In genomic region chr17:19337712-19338023, GRCh38 we compare ENCODE assay signal across 21 cellular contexts. TPM values are rescaled to one million over a fixed set of nuclear protein-coding genes. Genes with fewer than 3 reads are reported as not detected.
DNase-seq lines count a peak whose midpoint lies in the region; ATAC-seq, FAIRE-seq and TF ChIP-seq lines count a peak whose summit lies in the region.
"Had no signal": no experiment of that assay in that cellular context is flagged by ENCODE, and none has a peak within 500 bp of the region (broad histone marks: within the 10 kb centered on the region; RNA-seq: fewer than 3 reads in every experiment).

No MANE protein-coding gene starts in this region.

- H3K36me3 Mint-ChIP-seq in chondrocyte (ENCODE audit: low read depth): no peaks in the 10 kb centered on the region
- H3K36me3 Mint-ChIP-seq: CD8-positive, alpha-beta T cell had no signal

- H3K4me3 Mint-ChIP-seq in chondrocyte (ENCODE audit: unreplicated experiment): no peak overlapping the region
- H3K4me3 Mint-ChIP-seq: activated CD8-positive, alpha-beta T cell treated with anti-CD3 and anti-CD28 coated beads for 36 hours; CD8-positive, alpha-beta T cell; effector memory CD8-positive, alpha-beta T cell; nephron had no signal

- H3K79me2 ChIP-seq in HepG2 (ENCODE audit: insufficient read depth, low read length): no peaks in the 10 kb centered on the region

- H3K9ac ChIP-seq in HepG2 (ENCODE audit: insufficient read depth, low read depth, low read length): peak overlapping the region; percentile 69

- TF ChIP-seq EP300 in gastroesophageal sphincter (IDR thresholded peaks at IDR 0.05) (no peak), HepG2 (IDR thresholded peaks at IDR 0.05; ENCODE audit: low read depth in 2 of 2, low read length in 2 of 2) (no peak), HepG2 (CRISPR knock-in tag; IDR thresholded peaks at IDR 0.05; ENCODE audit: borderline replicate concordance) (no peak)

- H3K27me3 ChIP-seq in gastroesophageal sphincter: no peaks in the 10 kb centered on the region
- no peaks in the 10 kb centered on the region for H3K27me3 ChIP-seq in HepG2 (ENCODE audit: control insufficient read depth in 1 of 2, insufficient read depth in 2 of 2, low read length in 2 of 2)
- H3K27me3 ChIP-seq: esophagus muscularis mucosa, tibial nerve had no signal

- CTCF ChIA-PET in HepG2 (lab: Yijun Ruan, JAX; ENCODE audit: low intra/inter-chr PET ratio, low total read pairs): interaction anchor here (0.6 to 3.1 kb wide), 3 partner anchors 21 to 109 kb away, joined by 3 to 21 read pairs (median 9); partner anchors contain the start of gene B9D1

- intact Hi-C loops in HepG2 (cut with micrococcal nuclease; ENCODE audit: unreplicated experiment): no loop called here

- TF ChIP-seq RAD21 in HepG2 (CRISPR knock-in tag; IDR thresholded peaks at IDR 0.05): no peak

- H3K4me1 ChIP-seq in gastroesophageal sphincter (peaks cover 0 to 34% (median 0%) of the 10 kb centered on the region in 3 donors), HepG2 (ENCODE audit: insufficient read depth, low read length) (peaks cover 35% of the 10 kb centered on the region)
- H3K4me1 ChIP-seq: prostate gland had no signal

- TSS peak; percentile 65 for BruUV-seq in HepG2 (replicated peaks; lab: Mats Ljungman, UMichigan)

- no peak for TF ChIP-seq POLR2A in gastroesophageal sphincter (IDR thresholded peaks at IDR 0.05)
- no peak for TF ChIP-seq POLR2A in HepG2 (IDR thresholded peaks at IDR 0.05; ENCODE audit: insufficient read depth in 1 of 2, low read depth in 2 of 2, low read length in 2 of 2)

- WGBS in gastroesophageal sphincter (ENCODE audit: low coverage in 1 of 2), 2 donors: no CpG with 5 or more reads among the region's 2 CpGs
- 0% methylated on average over 2 of the region's 2 CpGs for WGBS in HepG2 (ENCODE audit: low lambda C conversion rate)

- POLR2A ChIA-PET in HepG2 (lab: Yijun Ruan, JAX): interaction anchor here (1.0 to 2.9 kb wide), 16 partner anchors 9 to 200 kb away, joined by 3 to 42 read pairs (median 7); partner anchors contain the start of genes B9D1 and MAPK7

- H3K36me3 ChIP-seq in gastroesophageal sphincter (peaks cover 0 to 35% of the 10 kb centered on the region in 2 donors), HepG2 (replicated peaks in 1 of 2; ENCODE audit: control insufficient read depth in 1 of 2, insufficient read depth in 2 of 2, low read length in 2 of 2) (no peaks in the 10 kb centered on the region)
- H3K36me3 ChIP-seq: HAP-1, prostate gland had no signal

- H3K9me3 Mint-ChIP-seq in chondrocyte (ENCODE audit: low read depth): no peaks in the 10 kb centered on the region
- H3K9me3 Mint-ChIP-seq: activated CD8-positive, alpha-beta T cell treated with anti-CD3 and anti-CD28 coated beads for 36 hours; CD8-positive, alpha-beta T cell; effector memory CD8-positive, alpha-beta T cell; nephron had no signal

- in situ Hi-C loops in HepG2 (cut with HindIII; ENCODE audit: extremely low pct_ligation_motif_present, low pct_unique_long_range_greater_than_20kb): no loop called here

- DNase-seq in activated CD8-positive, alpha-beta memory T cell treated with anti-CD3 and anti-CD28 coated beads, Interleukin-2, amount 50 U/mL, for 48 hours: peak; percentile 40
- no peak for DNase-seq in activated CD8-positive, alpha-beta memory T cell treated with anti-CD3 and anti-CD28 coated beads, Interleukin-2, amount 50 U/mL, for 4 hours
- peak; percentile 41 for DNase-seq in HepG2 (ENCODE audit: low spot score)
- no peak for DNase-seq in substantia nigra (lab: John Stamatoyannopoulos, UW)
- DNase-seq in chondrocyte (ENCODE audit: low spot score): no peak
- no peak for DNase-seq in NCI-H187 (lab: John Stamatoyannopoulos, UW)
- no peak for DNase-seq in T-helper 1 cell
- DNase-seq: NCI-H2171 had no signal

- H3K9me3 ChIP-seq in gastroesophageal sphincter: no peaks in the 10 kb centered on the region
- H3K9me3 ChIP-seq in HepG2 (ENCODE audit: low read length): no peaks in the 10 kb centered on the region
- H3K9me3 ChIP-seq: esophagus muscularis mucosa, HAP-1, prostate gland, tibial nerve had no signal

- no peaks in the 10 kb centered on the region for H3K27me3 Mint-ChIP-seq in chondrocyte (ENCODE audit: low read depth)

- no peak for TF ChIP-seq CTCF in gastroesophageal sphincter (IDR thresholded peaks at IDR 0.05)
- no peak for TF ChIP-seq CTCF in HepG2 (CRISPR knock-in tag; IDR thresholded peaks at IDR 0.05)
- no peak for TF ChIP-seq CTCF in chondrocyte (IDR thresholded peaks at IDR 0.05)

- no peak for ATAC-seq in gastroesophageal sphincter
- ATAC-seq in HepG2: no peak

- peak overlapping the region; percentile 78 for H3K4me2 ChIP-seq in HepG2 (ENCODE audit: low read depth, low read length)

- H3K4me3 ChIP-seq in gastroesophageal sphincter (no peak overlapping the region), HepG2 (replicated peaks in 1 of 3; ENCODE audit: insufficient read depth in 1 of 3, low read depth in 2 of 3, low read length in 3 of 3) (peak overlapping the region; percentile 2 to 61 (median 11); a peak in 3 of 6 replicates)
- H3K4me3 ChIP-seq: esophagus muscularis mucosa, HAP-1, prostate gland, tibial nerve had no signal

- H3K4me1 Mint-ChIP-seq in chondrocyte (ENCODE audit: low read depth): peaks cover 36% of the 10 kb centered on the region

- peak overlapping the region in 3 of 4 donors; percentile 24 to 33 (median 27) for H3K27ac ChIP-seq in gastroesophageal sphincter
- H3K27ac ChIP-seq in HepG2 (ENCODE audit: extremely low read length, insufficient read depth, low read length): peak overlapping the region; percentile 94
- H3K27ac ChIP-seq in substantia nigra (ENCODE audit: low read depth, low read length, poor library complexity, severe bottlenecking): peak overlapping the region; percentile 79
- H3K27ac ChIP-seq: 22Rv1, prostate gland had no signal

- no peak overlapping the region for H2AFZ ChIP-seq in HepG2 (ENCODE audit: low read length)

- H4K20me1 ChIP-seq in HepG2 (ENCODE audit: insufficient read depth, low read length): no peaks in the 10 kb centered on the region

- no peak for FAIRE-seq in HepG2 (lab: Jason Lieb, UNC)
- FAIRE-seq: G401.6 had no signal

- no peak overlapping the region for H3K27ac Mint-ChIP-seq in chondrocyte (ENCODE audit: unreplicated experiment)
- H3K27ac Mint-ChIP-seq: activated CD8-positive, alpha-beta T cell treated with anti-CD3 and anti-CD28 coated beads for 36 hours; CD8-positive, alpha-beta T cell; effector memory CD8-positive, alpha-beta T cell had no signal

RNA-seq across cellular contexts. Expression of gene B9D1, which starts 24.9 kb away (rescaled TPM):
- total RNA-seq in gastroesophageal sphincter (10 to 100 TPM; 10.5 to 30.2 (median 16.2) TPM), HepG2 (2016; rRNA removed; fragmentation: Illumina TruSeq; extraction: Trizol) (26.2 and 27.7 TPM in 2 replicates), chondrocyte (9.4 to 22.0 TPM (median 9.9 TPM) in 3 replicates)
- total RNA-seq in HepG2 (2016; cell fraction: cytosol; rRNA removed; fragmentation: Illumina TruSeq; extraction: Trizol; ENCODE audit: low read depth): 7.2 and 9.1 TPM in 2 replicates
- total RNA-seq in HepG2 (2016; cell fraction: insoluble cytoplasmic fraction; rRNA removed; fragmentation: Illumina TruSeq; extraction: Trizol): 28.5 TPM in 2 replicates
- 9.6 and 12.5 TPM in 2 replicates for total RNA-seq in HepG2 (2016; cell fraction: membrane; rRNA removed; fragmentation: Illumina TruSeq; extraction: Trizol)
- total RNA-seq in HepG2 (2016; cell fraction: nucleus; rRNA removed; fragmentation: Illumina TruSeq; extraction: Trizol): 16.8 and 19.2 TPM in 2 replicates
- polyA plus RNA-seq in HepG2 (2011; rRNA removed): 28.7 and 31.1 TPM in 2 replicates
- polyA plus RNA-seq in HepG2 (2011; cell fraction: cytosol; rRNA removed): 19.7 and 34.3 TPM in 2 replicates
- polyA plus RNA-seq in HepG2 (2011; cell fraction: nucleus; rRNA removed): 46.3 and 48.7 TPM in 2 replicates
- 11.8 and 12.8 TPM in 2 replicates for polyA plus RNA-seq in HepG2 (2012)
- 6.7 and 10.3 TPM in 2 replicates for polyA plus RNA-seq in HepG2 (2016; cell fraction: cytosol; fragmentation: Illumina TruSeq; extraction: Trizol; ENCODE audit: low read depth)
- 27.9 and 32.0 TPM in 2 replicates for polyA plus RNA-seq in HepG2 (2016; cell fraction: insoluble cytoplasmic fraction; fragmentation: Illumina TruSeq; extraction: Trizol; ENCODE audit: low read depth)
- 6.2 and 7.2 TPM in 2 replicates for polyA plus RNA-seq in HepG2 (2016; cell fraction: membrane; fragmentation: Illumina TruSeq; extraction: Trizol; ENCODE audit: low read depth)
- polyA plus RNA-seq in HepG2 (2016; cell fraction: nucleus; fragmentation: Illumina TruSeq; extraction: Trizol; ENCODE audit: insufficient read depth, low read depth): 31.9 and 36.2 TPM in 2 replicates
- 24.4 and 68.8 TPM in 2 replicates for polyA minus RNA-seq in HepG2 (2011; rRNA and poly(A)+ RNA removed; ENCODE audit: low replicate concordance)
- 7.4 and 11.4 TPM in 2 replicates for polyA minus RNA-seq in HepG2 (2011; cell fraction: cytosol; rRNA and poly(A)+ RNA removed)
- polyA minus RNA-seq in HepG2 (2011; cell fraction: nucleus; rRNA and poly(A)+ RNA removed): 19.1 and 22.0 TPM in 2 replicates

RNA-seq across cellular contexts. Expression of gene MAPK7, which starts 40.6 kb away (rescaled TPM):
- total RNA-seq in gastroesophageal sphincter: 10 to 100 TPM; 11.7 to 43.0 (median 28.0) TPM
- total RNA-seq in HepG2 (2016; rRNA removed; fragmentation: Illumina TruSeq; extraction: Trizol): 2.9 and 3.7 TPM in 2 replicates
- total RNA-seq in HepG2 (2016; cell fraction: cytosol; rRNA removed; fragmentation: Illumina TruSeq; extraction: Trizol; ENCODE audit: low read depth): 2.7 and 3.5 TPM in 2 replicates
- total RNA-seq in HepG2 (2016; cell fraction: insoluble cytoplasmic fraction; rRNA removed; fragmentation: Illumina TruSeq; extraction: Trizol): 3.5 and 4.6 TPM in 2 replicates
- total RNA-seq in HepG2 (2016; cell fraction: membrane; rRNA removed; fragmentation: Illumina TruSeq; extraction: Trizol): 4.4 and 4.5 TPM in 2 replicates
- total RNA-seq in HepG2 (2016; cell fraction: nucleus; rRNA removed; fragmentation: Illumina TruSeq; extraction: Trizol): 5.1 and 5.6 TPM in 2 replicates
- polyA plus RNA-seq in HepG2 (2011; rRNA removed): 5.9 and 6.4 TPM in 2 replicates
- 2.6 TPM in 2 replicates for polyA plus RNA-seq in HepG2 (2011; cell fraction: cytosol; rRNA removed)
- 15.5 and 19.3 TPM in 2 replicates for polyA plus RNA-seq in HepG2 (2011; cell fraction: nucleus; rRNA removed)
- polyA plus RNA-seq in HepG2 (2012): 4.7 and 7.2 TPM in 2 replicates
- polyA plus RNA-seq in HepG2 (2016; cell fraction: cytosol; fragmentation: Illumina TruSeq; extraction: Trizol; ENCODE audit: low read depth): 2.3 and 3.1 TPM in 2 replicates
- 5.8 and 8.5 TPM in 2 replicates for polyA plus RNA-seq in HepG2 (2016; cell fraction: insoluble cytoplasmic fraction; fragmentation: Illumina TruSeq; extraction: Trizol; ENCODE audit: low read depth)
- polyA plus RNA-seq in HepG2 (2016; cell fraction: membrane; fragmentation: Illumina TruSeq; extraction: Trizol; ENCODE audit: low read depth): 4.2 TPM in 2 replicates
- 12.9 and 19.5 TPM in 2 replicates for polyA plus RNA-seq in HepG2 (2016; cell fraction: nucleus; fragmentation: Illumina TruSeq; extraction: Trizol; ENCODE audit: insufficient read depth, low read depth)
- 23.8 and 23.9 TPM in 2 replicates for polyA minus RNA-seq in HepG2 (2011; rRNA and poly(A)+ RNA removed; ENCODE audit: low replicate concordance)
- polyA minus RNA-seq in HepG2 (2011; cell fraction: cytosol; rRNA and poly(A)+ RNA removed): 4.7 and 7.5 TPM in 2 replicates
- 20.3 and 20.4 TPM in 2 replicates for polyA minus RNA-seq in HepG2 (2011; cell fraction: nucleus; rRNA and poly(A)+ RNA removed)
- 50.0 to 53.6 TPM (median 52.3 TPM) in 3 replicates for total RNA-seq in chondrocyte

RNA-seq across cellular contexts. Expression of gene MFAP4, which starts 49.3 kb away (rescaled TPM):
- total RNA-seq in gastroesophageal sphincter: 100 to 1,000 TPM in 3 of 4 donors, 10 to 100 TPM in 1; 89.3 to 282 (median 165) TPM
- not detected in 2 replicates for total RNA-seq in HepG2 (2016; rRNA removed; fragmentation: Illumina TruSeq; extraction: Trizol)
- not detected in 2 replicates for total RNA-seq in HepG2 (2016; cell fraction: cytosol; rRNA removed; fragmentation: Illumina TruSeq; extraction: Trizol; ENCODE audit: low read depth)
- 0.13 TPM in 1 of 2 replicates, not detected in the other for total RNA-seq in HepG2 (2016; cell fraction: insoluble cytoplasmic fraction; rRNA removed; fragmentation: Illumina TruSeq; extraction: Trizol)
- total RNA-seq in HepG2 (2016; cell fraction: membrane; rRNA removed; fragmentation: Illumina TruSeq; extraction: Trizol): not detected in 2 replicates
- total RNA-seq in HepG2 (2016; cell fraction: nucleus; rRNA removed; fragmentation: Illumina TruSeq; extraction: Trizol): not detected in 2 replicates
- polyA plus RNA-seq in HepG2 (2011; rRNA removed): 0.08 and 0.59 TPM in 2 replicates
- polyA plus RNA-seq in HepG2 (2011; cell fraction: cytosol; rRNA removed): 0.16 and 0.23 TPM in 2 replicates
- 0.23 and 0.88 TPM in 2 replicates for polyA plus RNA-seq in HepG2 (2011; cell fraction: nucleus; rRNA removed)
- 0.27 and 0.75 TPM in 2 replicates for polyA plus RNA-seq in HepG2 (2012)
- polyA plus RNA-seq in HepG2 (2016; cell fraction: cytosol; fragmentation: Illumina TruSeq; extraction: Trizol; ENCODE audit: low read depth): not detected in 2 replicates
- not detected in 2 replicates for polyA plus RNA-seq in HepG2 (2016; cell fraction: insoluble cytoplasmic fraction; fragmentation: Illumina TruSeq; extraction: Trizol; ENCODE audit: low read depth)
- polyA plus RNA-seq in HepG2 (2016; cell fraction: membrane; fragmentation: Illumina TruSeq; extraction: Trizol; ENCODE audit: low read depth): not detected in 2 replicates
- not detected in 2 replicates for polyA plus RNA-seq in HepG2 (2016; cell fraction: nucleus; fragmentation: Illumina TruSeq; extraction: Trizol; ENCODE audit: insufficient read depth, low read depth)
- 0.12 TPM in 1 of 2 replicates, not detected in the other for polyA minus RNA-seq in HepG2 (2011; rRNA and poly(A)+ RNA removed; ENCODE audit: low replicate concordance)
- 0.69 TPM in 1 of 2 replicates, not detected in the other for polyA minus RNA-seq in HepG2 (2011; cell fraction: cytosol; rRNA and poly(A)+ RNA removed)
- polyA minus RNA-seq in HepG2 (2011; cell fraction: nucleus; rRNA and poly(A)+ RNA removed): not detected in 2 replicates
- total RNA-seq in chondrocyte: 307 to 312 TPM (median 310 TPM) in 3 replicates
- total RNA-seq: CD8-positive, alpha-beta T cell; glomerular endothelial cell; M059J had no signal

Comparison
In these comparisons a context has a peak if more than half of its experiments do, and no peak if none do; other contexts are left out.
1. DNase-seq: peak in activated CD8-positive, alpha-beta memory T cell treated with anti-CD3 and anti-CD28 coated beads, Interleukin-2, amount 50 U/mL, for 48 hours (single experiment) and HepG2 (single experiment); none in activated CD8-positive, alpha-beta memory T cell treated with anti-CD3 and anti-CD28 coated beads, Interleukin-2, amount 50 U/mL, for 4 hours (single experiment), substantia nigra (0 of 49), chondrocyte (single experiment), NCI-H187 (0 of 2) and T-helper 1 cell (0 of 5).
2. H3K27ac ChIP-seq: peak in every context shown above with its lines; median percentile 94 in HepG2; 79 in substantia nigra; 27 in gastroesophageal sphincter.
3. H3K4me3 ChIP-seq: peak in HepG2 (3 of 3); none in gastroesophageal sphincter (0 of 2).
4. RNA of gene MFAP4, which starts 49.3 kb away (total RNA-seq): 307 to 312 TPM in chondrocyte and 89.3 to 282 TPM in gastroesophageal sphincter; 0.13 TPM in HepG2; every median in the first group is over 10 times any median in the second.